26 cellular contexts compared by ENCODE assay signal in the genomic region with DNA sequence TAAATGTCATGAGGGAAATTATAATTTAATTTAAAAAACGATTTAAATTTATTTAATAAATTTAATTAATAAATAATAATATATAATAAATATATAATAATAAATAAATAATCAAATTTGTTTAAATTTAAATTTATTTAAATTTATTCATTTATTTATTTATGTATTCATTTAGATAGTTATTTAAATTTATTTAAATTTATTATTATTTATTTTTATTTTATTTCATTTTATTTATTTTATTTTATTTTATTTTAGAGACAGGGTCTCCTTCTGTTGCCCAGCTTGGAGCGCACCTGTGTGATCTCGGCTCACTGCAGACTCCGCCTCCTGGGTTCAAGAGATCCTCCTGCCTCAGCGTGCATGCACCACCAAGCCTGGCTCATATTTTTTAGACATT. TPM values are rescaled to one million over a fixed set of nuclear protein-coding genes. Genes with fewer than 3 reads are reported as not detected.
DNase-seq lines count a peak whose midpoint lies in the region; ATAC-seq, FAIRE-seq and TF ChIP-seq lines count a peak whose summit lies in the region.
"Had no signal": no experiment of that assay in that cellular context is flagged by ENCODE, and none has a peak within 500 bp of the region (broad histone marks: within the 10 kb centered on the region; RNA-seq: fewer than 3 reads in every experiment).

No MANE protein-coding gene starts in this region.

- H3K9me3 ChIP-seq in small intestine (ENCODE audit: control insufficient read depth, low read depth) (no peaks in the 10 kb centered on the region), tibial nerve (no peaks in the 10 kb centered on the region)
- H3K9me3 ChIP-seq: A549, BE2C had no signal

- TF ChIP-seq EP300 in tibial nerve (IDR thresholded peaks at IDR 0.05), result no peak

- FAIRE-seq in frontal cortex (lab: Jason Lieb, UNC) (peak; percentile 99), small intestine (lab: Jason Lieb, UNC) (peak; percentile 98)
- FAIRE-seq: A549, GM12892, GM19239, H1 had no signal

- H3K4me3 Mint-ChIP-seq in WTC11, result no peak overlapping the region
- H3K4me3 Mint-ChIP-seq: CD14-positive monocyte; CD4-positive, alpha-beta T cell had no signal

- no peak overlapping the region for H3K27ac Mint-ChIP-seq in WTC11
- H3K27ac Mint-ChIP-seq: CD14-positive monocyte; CD4-positive, alpha-beta T cell had no signal

- peaks cover 0 to 2% of the 10 kb centered on the region in 2 donors for H3K36me3 ChIP-seq in small intestine (ENCODE audit: control insufficient read depth in 2 of 2, insufficient read depth in 2 of 2, low read length in 2 of 2)
- H3K36me3 ChIP-seq in tibial nerve, result no peaks in the 10 kb centered on the region
- H3K36me3 ChIP-seq: BE2C had no signal

- no peak overlapping the region for H3K27ac ChIP-seq in small intestine (ENCODE audit: low read depth in 1 of 2, low read length in 1 of 2)
- H3K27ac ChIP-seq in tibial nerve, result no peak overlapping the region
- H3K27ac ChIP-seq: 22Rv1; A549; BLaER1 treated with 17β-estradiol and CSF1 and Interleukin-3, amounts not matched to agents 10 nM and 100 nM; GM23248 had no signal

- H3K4me1 Mint-ChIP-seq in WTC11, result no peaks in the 10 kb centered on the region
- H3K4me1 Mint-ChIP-seq: CD14-positive monocyte had no signal

- peaks cover 13% of the 10 kb centered on the region for H3K36me3 Mint-ChIP-seq in WTC11

- no peak overlapping the region for H3K4me3 ChIP-seq in small intestine (ENCODE audit: low read depth in 1 of 2, low read length in 2 of 2)
- H3K4me3 ChIP-seq in tibial nerve, result no peak overlapping the region
- H3K4me3 ChIP-seq: A549; BLaER1 treated with 17β-estradiol and CSF1 and Interleukin-3, amounts not matched to agents 10 nM and 100 nM; GM23248 had no signal

- H3K27me3 ChIP-seq in small intestine (ENCODE audit: control insufficient read depth in 2 of 2, insufficient read depth in 2 of 2, low read length in 2 of 2) (no peaks in the 10 kb centered on the region), tibial nerve (no peaks in the 10 kb centered on the region)
- H3K27me3 ChIP-seq: BE2C; BLaER1 treated with 17β-estradiol and CSF1 and Interleukin-3, amounts not matched to agents 10 nM and 100 nM had no signal

- 93 to 97% (median 97%) methylated on average over 5 of the region's 5 CpGs for WGBS in small intestine, 3 donors
- WGBS in tibial nerve, 2 donors, result 77 to 86% methylated on average over 5 of the region's 5 CpGs

- no peak for TF ChIP-seq POLR2A in tibial nerve (IDR thresholded peaks at IDR 0.05)

- TF ChIP-seq CTCF in WTC11 (IDR thresholded peaks at IDR 0.05) (no peak), tibial nerve (IDR thresholded peaks at IDR 0.05) (no peak)

- no peaks in the 10 kb centered on the region for H3K4me1 ChIP-seq in small intestine (ENCODE audit: control insufficient read depth in 2 of 2, insufficient read depth in 1 of 2, low read depth in 1 of 2, low read length in 1 of 2)
- peaks cover 0 to 3% (median 0%) of the 10 kb centered on the region in 4 donors for H3K4me1 ChIP-seq in tibial nerve
- H3K4me1 ChIP-seq: A549, BE2C had no signal

- H3K9me3 Mint-ChIP-seq in WTC11, result peaks cover 5% of the 10 kb centered on the region
- H3K9me3 Mint-ChIP-seq: CD4-positive, alpha-beta T cell had no signal

- DNase-seq in Right ventricle myocardium superior (peak; percentile 19), cardiac septum (ENCODE audit: low spot score) (no peak), WTC11 (ENCODE audit: low spot score) (no peak), frontal cortex (ENCODE audit: low spot score in 2 of 2) (no peak), small intestine (no peak), tibial nerve (ENCODE audit: low spot score in 2 of 2) (no peak)
- DNase-seq: ACHN; AML-193; BE2C; Calu3; CD4-positive, alpha-beta T cell; COR-L47; DMS53; DMS79 treated with DMSO at 0.1 percent for 48 hours; GM23248; H7; HCEC 1CT had no signal

- intact Hi-C loops in Right ventricle myocardium superior (cut with DNase I) (no loop called here), cardiac septum (cut with DNase I) (no loop called here)

- CTCF ChIA-PET in WTC11 (lab: Charles Lee), result no interaction called here

- H3K27me3 Mint-ChIP-seq in WTC11 (ENCODE audit: low read depth), result no peaks in the 10 kb centered on the region
- H3K27me3 Mint-ChIP-seq: CD4-positive, alpha-beta T cell had no signal

- ATAC-seq in Right ventricle myocardium superior (ENCODE audit: poor library complexity) (no peak), WTC11 (no peak), HG02763 (IDR thresholded peaks at IDR 0.05; ENCODE audit: unreplicated experiment) (no peak), GM18498 (IDR thresholded peaks at IDR 0.05; ENCODE audit: unreplicated experiment) (no peak)
- ATAC-seq: A549 had no signal

- POLR2A ChIA-PET in WTC11 (lab: Charles Lee), result no interaction called here

TF ChIP-seq in WTC11, 78 proteins besides CTCF, POLR2A, EP300 and RAD21:
- peak; percentile 100 for TF ChIP-seq HMGA2 (CRISPR knock-in tag; IDR thresholded peaks at IDR 0.05)
- TF ChIP-seq ZNF121 (CRISPR knock-in tag; IDR thresholded peaks at IDR 0.05), result no peak

RNA-seq across cellular contexts. Expression of gene PPP2R3B, which starts 18.4 kb away (rescaled TPM):
- 154 TPM for total RNA-seq in Right ventricle myocardium superior
- total RNA-seq in cardiac septum, result 128 TPM
- 103 to 130 TPM (median 107 TPM) in 3 replicates for total RNA-seq in WTC11 (2021)
- total RNA-seq in frontal cortex, result 17.1 TPM
- 10 to 100 TPM in 2 of 3 donors, 1 to 10 TPM in 1; 4.9 to 12.3 (median 11.4) TPM for polyA plus RNA-seq in small intestine
- 10 to 100 TPM; 20.4 to 59.4 (median 32.7) TPM for total RNA-seq in tibial nerve
